Comparison of ENCODE assay signal across 22 cellular contexts in genomic region chr4:158789853-158790252, GRCh38. TPM values are rescaled to one million over a fixed set of nuclear protein-coding genes. Genes with fewer than 3 reads are reported as not detected.
DNase-seq lines count a peak whose midpoint lies in the region; ATAC-seq, FAIRE-seq and TF ChIP-seq lines count a peak whose summit lies in the region.
"Had no signal": no experiment of that assay in that cellular context is flagged by ENCODE, and none has a peak within 500 bp of the region (broad histone marks: within the 10 kb centered on the region; RNA-seq: fewer than 3 reads in every experiment).

No MANE protein-coding gene starts in this region.

- intact Hi-C loops in HepG2 (cut with micrococcal nuclease; ENCODE audit: unreplicated experiment) (no loop called here), right lobe of liver (cut with DNase I) (no loop called here)

- H3K27me3 ChIP-seq in HepG2 (ENCODE audit: control insufficient read depth in 1 of 2, insufficient read depth in 2 of 2, low read length in 2 of 2) (no peaks in the 10 kb centered on the region), right lobe of liver (no peaks in the 10 kb centered on the region), subcutaneous abdominal adipose tissue (ENCODE audit: control insufficient read depth in 5 of 5, insufficient read depth in 4 of 5, low read length in 5 of 5) (no peaks in the 10 kb centered on the region)
- H3K27me3 ChIP-seq: BLaER1 treated with 17β-estradiol and CSF1 and Interleukin-3, amounts not matched to agents 10 nM and 100 nM had no signal

- no peak for TF ChIP-seq CTCF in HepG2 (CRISPR knock-in tag; IDR thresholded peaks at IDR 0.05)
- no peak for TF ChIP-seq CTCF in right lobe of liver (IDR thresholded peaks at IDR 0.05)
- no peak for TF ChIP-seq CTCF in VCaP (conservative IDR thresholded peaks at IDR 0.05)

- H3K36me3 ChIP-seq in HepG2 (replicated peaks in 1 of 2; ENCODE audit: control insufficient read depth in 1 of 2, insufficient read depth in 2 of 2, low read length in 2 of 2) (no peaks in the 10 kb centered on the region), right lobe of liver (no peaks in the 10 kb centered on the region), subcutaneous abdominal adipose tissue (ENCODE audit: control insufficient read depth in 5 of 5, insufficient read depth in 5 of 5, low read length in 5 of 5) (no peaks in the 10 kb centered on the region)

- ATAC-seq in HepG2 (no peak), right lobe of liver (no peak)
- no peak for ATAC-seq in effector memory CD8-positive, alpha-beta T cell (replicated peaks)
- ATAC-seq: A549; CD8-positive, alpha-beta T cell had no signal

- H3K27ac ChIP-seq in HepG2 (ENCODE audit: extremely low read length, insufficient read depth, low read length) (no peak overlapping the region), right lobe of liver (no peak overlapping the region), VCaP (peak overlapping the region; percentile 85), subcutaneous abdominal adipose tissue (ENCODE audit: low read depth, low read length) (peak overlapping the region; percentile 94)
- H3K27ac ChIP-seq: 22Rv1, A549, C4-2B had no signal

- no peak for FAIRE-seq in HepG2 (lab: Jason Lieb, UNC)
- FAIRE-seq: A549, D721Med, G401.6, GM12891, GM19239 had no signal

- DNase-seq in HepG2 (ENCODE audit: low spot score) (no peak), right lobe of liver (no peak), occipital lobe (lab: John Stamatoyannopoulos, UW) (no peak)
- DNase-seq in effector memory CD8-positive, alpha-beta T cell, result no peak
- DNase-seq: AML-193; Caco-2; Calu3; CD4-positive, alpha-beta T cell; CD8-positive, alpha-beta T cell; DMS79 treated with DMSO at 0.1 percent for 48 hours; GF-D8 had no signal

- H3K27ac Mint-ChIP-seq in effector memory CD8-positive, alpha-beta T cell, result no peak overlapping the region
- H3K27ac Mint-ChIP-seq: B cell; CD4-positive, alpha-beta T cell; CD8-positive, alpha-beta T cell had no signal

- no peaks in the 10 kb centered on the region for H3K27me3 Mint-ChIP-seq in effector memory CD8-positive, alpha-beta T cell
- H3K27me3 Mint-ChIP-seq: CD4-positive, alpha-beta T cell had no signal

- in situ Hi-C loops in HepG2 (cut with HindIII; ENCODE audit: extremely low pct_ligation_motif_present, low pct_unique_long_range_greater_than_20kb), result no loop called here

- 97% methylated on average over 8 of the region's 8 CpGs for WGBS in HepG2 (ENCODE audit: low lambda C conversion rate)
- WGBS in right lobe of liver (ENCODE audit: insufficient coverage, low coverage, low lambda C conversion rate, missing lambda C conversion rate), result 95% methylated on average over 8 of the region's 8 CpGs

- H3K9me3 ChIP-seq in HepG2 (ENCODE audit: low read length) (no peaks in the 10 kb centered on the region), right lobe of liver (no peaks in the 10 kb centered on the region), subcutaneous abdominal adipose tissue (ENCODE audit: control insufficient read depth in 5 of 5, low read length in 5 of 5) (no peaks in the 10 kb centered on the region)
- H3K9me3 ChIP-seq: A549; BLaER1 treated with 17β-estradiol and CSF1 and Interleukin-3, amounts not matched to agents 10 nM and 100 nM; Caco-2 had no signal

- BruUV-seq in HepG2 (replicated peaks; lab: Mats Ljungman, UMichigan), result no TSS peak

- H3K79me2 ChIP-seq in HepG2 (ENCODE audit: insufficient read depth, low read length), result peaks cover 80% of the 10 kb centered on the region

- H3K4me2 ChIP-seq in HepG2 (ENCODE audit: low read depth, low read length), result no peak overlapping the region
- H3K4me2 ChIP-seq: A549 had no signal

- H3K4me1 ChIP-seq in HepG2 (ENCODE audit: insufficient read depth, low read length), result peaks cover 69% of the 10 kb centered on the region
- peaks cover 0 to 38% (median 10%) of the 10 kb centered on the region in 4 donors for H3K4me1 ChIP-seq in right lobe of liver
- peaks cover 14 to 52% (median 45%) of the 10 kb centered on the region in 5 donors for H3K4me1 ChIP-seq in subcutaneous abdominal adipose tissue (ENCODE audit: control insufficient read depth in 5 of 5, insufficient read depth in 5 of 5, low read length in 5 of 5)

- POLR2A ChIA-PET in HepG2 (lab: Yijun Ruan, JAX), result no interaction called here

- TF ChIP-seq EP300 in HepG2 (IDR thresholded peaks at IDR 0.05; ENCODE audit: low read depth in 2 of 2, low read length in 2 of 2) (no peak), HepG2 (CRISPR knock-in tag; IDR thresholded peaks at IDR 0.05; ENCODE audit: borderline replicate concordance) (no peak)

- CTCF ChIA-PET in HepG2 (lab: Yijun Ruan, JAX; ENCODE audit: low intra/inter-chr PET ratio, low total read pairs), result no interaction called here

- H3K9me3 Mint-ChIP-seq in effector memory CD8-positive, alpha-beta T cell, result no peaks in the 10 kb centered on the region
- H3K9me3 Mint-ChIP-seq: CD4-positive, alpha-beta T cell; CD8-positive, alpha-beta T cell had no signal

- H3K4me1 Mint-ChIP-seq in effector memory CD8-positive, alpha-beta T cell (ENCODE audit: low read depth in 2 of 2), result peaks cover 2 to 4% of the 10 kb centered on the region in 2 donors
- H3K4me1 Mint-ChIP-seq: B cell had no signal

- no peaks in the 10 kb centered on the region for H3K36me3 Mint-ChIP-seq in effector memory CD8-positive, alpha-beta T cell (ENCODE audit: insufficient read depth)
- H3K36me3 Mint-ChIP-seq: CD8-positive, alpha-beta T cell had no signal

- H3K4me3 ChIP-seq in HepG2 (replicated peaks in 1 of 3; ENCODE audit: insufficient read depth in 1 of 3, low read depth in 2 of 3, low read length in 3 of 3) (no peak overlapping the region), right lobe of liver (no peak overlapping the region), subcutaneous abdominal adipose tissue (ENCODE audit: low read depth in 1 of 5, low read length in 5 of 5) (no peak overlapping the region)
- H3K4me3 ChIP-seq: A549; BLaER1 treated with 17β-estradiol and CSF1 and Interleukin-3, amounts not matched to agents 10 nM and 100 nM had no signal

- H3K9ac ChIP-seq in HepG2 (ENCODE audit: insufficient read depth, low read depth, low read length) (no peak overlapping the region), subcutaneous abdominal adipose tissue (ENCODE audit: low read length in 5 of 5) (no peak overlapping the region)
- H3K9ac ChIP-seq: BLaER1 treated with 17β-estradiol and CSF1 and Interleukin-3, amounts not matched to agents 10 nM and 100 nM had no signal

- no peak overlapping the region for H3K4me3 Mint-ChIP-seq in effector memory CD8-positive, alpha-beta T cell
- H3K4me3 Mint-ChIP-seq: B cell; CD4-positive, alpha-beta T cell; CD8-positive, alpha-beta T cell had no signal

- no peak for TF ChIP-seq POLR2A in HepG2 (IDR thresholded peaks at IDR 0.05; ENCODE audit: insufficient read depth in 1 of 2, low read depth in 2 of 2, low read length in 2 of 2)
- no peak for TF ChIP-seq POLR2A in right lobe of liver (IDR thresholded peaks at IDR 0.05)

- no peak for TF ChIP-seq RAD21 in HepG2 (CRISPR knock-in tag; IDR thresholded peaks at IDR 0.05)

- H4K20me1 ChIP-seq in HepG2 (ENCODE audit: insufficient read depth, low read length), result no peaks in the 10 kb centered on the region; the same call in none of the 2 replicates

- no peak overlapping the region for H2AFZ ChIP-seq in HepG2 (ENCODE audit: low read length)

TF ChIP-seq in HepG2, 621 proteins besides CTCF, POLR2A, EP300 and RAD21 (continues in another document):
- no peak for TF ChIP-seq TAF1 (CRISPR knock-in tag; IDR thresholded peaks at IDR 0.05)
- TF ChIP-seq HHEX (CRISPR knock-in tag; IDR thresholded peaks at IDR 0.05), result no peak
- TF ChIP-seq ZBTB38 (CRISPR knock-in tag; IDR thresholded peaks at IDR 0.05), result no peak
- TF ChIP-seq ZFP41 (CRISPR knock-in tag; IDR thresholded peaks at IDR 0.05; ENCODE audit: borderline replicate concordance), result no peak
- TF ChIP-seq MAFF (IDR thresholded peaks at IDR 0.05; ENCODE audit: low read depth, low read length), result 0 out of 2 replicates have a peak, but pooled peaks have one; percentile 6
- TF ChIP-seq ZNF547 (CRISPR knock-in tag; IDR thresholded peaks at IDR 0.05), result no peak
- no peak for TF ChIP-seq KLF6 (CRISPR knock-in tag; IDR thresholded peaks at IDR 0.05)
- TF ChIP-seq ZNF776 (CRISPR knock-in tag; IDR thresholded peaks at IDR 0.05), result no peak
- no peak for TF ChIP-seq HNRNPH1 (optimal IDR thresholded peaks at IDR 0.05; ENCODE audit: low read depth, low read length)
- TF ChIP-seq ZNF136 (CRISPR knock-in tag; IDR thresholded peaks at IDR 0.05; ENCODE audit: low read depth), result no peak
- no peak for TF ChIP-seq MEIS2 (CRISPR knock-in tag; IDR thresholded peaks at IDR 0.05)
- TF ChIP-seq ZNF879 (CRISPR knock-in tag; IDR thresholded peaks at IDR 0.05), result no peak
- no peak for TF ChIP-seq LCORL (IDR thresholded peaks at IDR 0.05)
- TF ChIP-seq LCORL (CRISPR knock-in tag; IDR thresholded peaks at IDR 0.05), result no peak
- no peak for TF ChIP-seq ZNF121 (CRISPR knock-in tag; IDR thresholded peaks at IDR 0.05)

RNA-seq across cellular contexts. Expression of gene FNIP2, which starts 21.0 kb away (rescaled TPM):
- total RNA-seq in HepG2 (2016; rRNA removed; fragmentation: Illumina TruSeq; extraction: Trizol) (15.5 and 21.8 TPM in 2 replicates), right lobe of liver (10 to 100 TPM; 34.2 to 67.4 (median 37.8) TPM), occipital lobe (66.6 TPM)
- total RNA-seq in HepG2 (2016; cell fraction: cytosol; rRNA removed; fragmentation: Illumina TruSeq; extraction: Trizol; ENCODE audit: low read depth), result 3.0 and 4.9 TPM in 2 replicates
- 14.7 and 18.4 TPM in 2 replicates for total RNA-seq in HepG2 (2016; cell fraction: insoluble cytoplasmic fraction; rRNA removed; fragmentation: Illumina TruSeq; extraction: Trizol)
- total RNA-seq in HepG2 (2016; cell fraction: membrane; rRNA removed; fragmentation: Illumina TruSeq; extraction: Trizol), result 10.4 and 11.2 TPM in 2 replicates
- 22.6 and 22.8 TPM in 2 replicates for total RNA-seq in HepG2 (2016; cell fraction: nucleus; rRNA removed; fragmentation: Illumina TruSeq; extraction: Trizol)
- polyA plus RNA-seq in HepG2 (2011; rRNA removed), result 21.0 and 24.0 TPM in 2 replicates
- polyA plus RNA-seq in HepG2 (2011; cell fraction: cytosol; rRNA removed), result 15.3 and 25.0 TPM in 2 replicates
- 13.4 and 17.1 TPM in 2 replicates for polyA plus RNA-seq in HepG2 (2011; cell fraction: nucleus; rRNA removed)
- 38.7 and 42.8 TPM in 2 replicates for polyA plus RNA-seq in HepG2 (2012)
- polyA plus RNA-seq in HepG2 (2016; cell fraction: cytosol; fragmentation: Illumina TruSeq; extraction: Trizol; ENCODE audit: low read depth), result 0.37 and 0.41 TPM in 2 replicates
- 12.9 and 13.3 TPM in 2 replicates for polyA plus RNA-seq in HepG2 (2016; cell fraction: insoluble cytoplasmic fraction; fragmentation: Illumina TruSeq; extraction: Trizol; ENCODE audit: low read depth)
- 2.1 TPM in 2 replicates for polyA plus RNA-seq in HepG2 (2016; cell fraction: membrane; fragmentation: Illumina TruSeq; extraction: Trizol; ENCODE audit: low read depth)
- polyA plus RNA-seq in HepG2 (2016; cell fraction: nucleus; fragmentation: Illumina TruSeq; extraction: Trizol; ENCODE audit: insufficient read depth, low read depth), result 11.3 and 12.9 TPM in 2 replicates
- polyA minus RNA-seq in HepG2 (2011; rRNA and poly(A)+ RNA removed; ENCODE audit: low replicate concordance), result 1.8 and 45.2 TPM in 2 replicates
- 33.4 and 50.0 TPM in 2 replicates for polyA minus RNA-seq in HepG2 (2011; cell fraction: cytosol; rRNA and poly(A)+ RNA removed)
- 74.3 and 82.9 TPM in 2 replicates for polyA minus RNA-seq in HepG2 (2011; cell fraction: nucleus; rRNA and poly(A)+ RNA removed)

Comparison
In these comparisons a context has a peak if more than half of its experiments do, and no peak if none do; other contexts are left out.
1. H3K27ac ChIP-seq: peak in VCaP (single experiment) and subcutaneous abdominal adipose tissue (single experiment); none in HepG2 (single experiment) and right lobe of liver (0 of 3).